In genomic region chr12:9469956-9470355, GRCh38 we compare ENCODE assay signal across 7 cellular contexts.
A peak's percentile ranks its signal among the peaks of the same experiment; 100 is the strongest.
DNase-seq lines count a peak whose midpoint lies in the region; ATAC-seq, FAIRE-seq and TF ChIP-seq lines count a peak whose summit lies in the region.
"Not testable (repeated sequence)": the region's sequence is repeated elsewhere in the genome, so short reads cannot be mapped to it uniquely, and the experiment has no call there.

No MANE protein-coding gene starts in this region.

- H3K9me3 Mint-ChIP-seq in CD8-positive, alpha-beta T cell; activated CD8-positive, alpha-beta T cell treated with anti-CD3 and anti-CD28 coated beads for 36 hours; activated T-helper 17 cell treated with anti-CD3 and anti-CD28 coated beads, Interleukin-2, amount 50 U/mL, for 72 hours; natural killer cell: not testable (repeated sequence)

- TF ChIP-seq POLR2A in GM12878 (IDR thresholded peaks at IDR 0.05; ENCODE audit: low read depth, low read length), result not testable (repeated sequence)

- ATAC-seq in CD8-positive, alpha-beta T cell; T-helper 17 cell; GM12878: not testable (repeated sequence)
- ATAC-seq in activated CD8-positive, alpha-beta T cell treated with anti-CD3 and anti-CD28 coated beads for 36 hours, result peak; percentile 59
- ATAC-seq in activated T-helper 17 cell treated with anti-CD3 and anti-CD28 coated beads, Interleukin-2, amount 50 U/mL, for 72 hours (replicated peaks), result peak; percentile 87
- peak in 1 of 3 donors; percentile 24 for ATAC-seq in natural killer cell

- not testable (repeated sequence) for H3K27me3 Mint-ChIP-seq in CD8-positive, alpha-beta T cell (ENCODE audit: low read depth); T-helper 17 cell; activated CD8-positive, alpha-beta T cell treated with anti-CD3 and anti-CD28 coated beads for 36 hours; activated T-helper 17 cell treated with anti-CD3 and anti-CD28 coated beads, Interleukin-2, amount 50 U/mL, for 72 hours; natural killer cell (ENCODE audit: low read depth in 2 of 2)

- in situ Hi-C loops in GM12878 (cut with MboI), result not testable (repeated sequence)

- not testable (repeated sequence) for H3K4me3 Mint-ChIP-seq in CD8-positive, alpha-beta T cell; activated CD8-positive, alpha-beta T cell treated with anti-CD3 and anti-CD28 coated beads for 36 hours; natural killer cell
- peak overlapping the region; percentile 69 for H3K4me3 Mint-ChIP-seq in T-helper 17 cell
- peak overlapping the region; percentile 42 for H3K4me3 Mint-ChIP-seq in activated T-helper 17 cell treated with anti-CD3 and anti-CD28 coated beads, Interleukin-2, amount 50 U/mL, for 72 hours

- RAD21 ChIA-PET in GM12878 (lab: Charles Lee; ENCODE audit: unreplicated experiment), result not testable (repeated sequence)

- H3K4me2 ChIP-seq in GM12878 (ENCODE audit: control insufficient read depth, insufficient read depth), result not testable (repeated sequence)

- not testable (repeated sequence) for TF ChIP-seq CTCF in CD8-positive, alpha-beta T cell (IDR thresholded peaks at IDR 0.05); activated CD8-positive, alpha-beta T cell treated with anti-CD3 and anti-CD28 coated beads for 36 hours (IDR thresholded peaks at IDR 0.05); GM12878 (IDR thresholded peaks at IDR 0.05 in 2 of 3, conservative IDR thresholded peaks at IDR 0.05 in 1 of 3; ENCODE audit: control insufficient read depth in 2 of 3, extremely low read depth in 1 of 3, insufficient read depth in 1 of 3, low read depth in 3 of 3, low read length in 3 of 3); natural killer cell (IDR thresholded peaks at IDR 0.05)

- not testable (repeated sequence) for H3K27ac ChIP-seq in CD8-positive, alpha-beta T cell (ENCODE audit: low read depth, low read length); GM12878 (ENCODE audit: control insufficient read depth, insufficient read depth)
- peak overlapping the region; percentile 39 for H3K27ac ChIP-seq in KOPT-K1 (ENCODE audit: low read depth, low read length, poor library complexity, severe bottlenecking)

- not testable (repeated sequence) for H3K36me3 Mint-ChIP-seq in CD8-positive, alpha-beta T cell; T-helper 17 cell (ENCODE audit: low read depth); activated CD8-positive, alpha-beta T cell treated with anti-CD3 and anti-CD28 coated beads for 36 hours (ENCODE audit: low read depth); activated T-helper 17 cell treated with anti-CD3 and anti-CD28 coated beads, Interleukin-2, amount 50 U/mL, for 72 hours (ENCODE audit: low read depth); natural killer cell

- not testable (repeated sequence) for DNase-seq in CD8-positive, alpha-beta T cell; T-helper 17 cell; activated CD8-positive, alpha-beta T cell treated with anti-CD3 and anti-CD28 coated beads for 36 hours; GM12878 (ENCODE audit: low read depth, low spot score); natural killer cell

- H4K20me1 ChIP-seq in GM12878 (ENCODE audit: control insufficient read depth, insufficient read depth), result not testable (repeated sequence)

- intact Hi-C loops in CD8-positive, alpha-beta T cell (cut with DNase I, micrococcal nuclease), result loop anchor here (1.0 to 10.0 kb wide), 4 partner anchors 125 to 139 kb away; partner anchors contain the start of gene KLRB1 (in 1 of the 2)
- intact Hi-C loops in activated CD8-positive, alpha-beta T cell treated with anti-CD3 and anti-CD28 coated beads for 36 hours (cut with micrococcal nuclease), result loop anchor here (10.0 kb wide), 1 partner anchor 115 kb away; no protein-coding TSS in a partner anchor
- intact Hi-C loops in GM12878 (cut with micrococcal nuclease; ENCODE audit: unreplicated experiment), result loop anchor here (1.0 kb wide), 1 partner anchor 139 kb away; no protein-coding TSS in a partner anchor
- intact Hi-C loops in natural killer cell (cut with micrococcal nuclease), result not testable (repeated sequence)

- H3K9ac ChIP-seq in GM12878 (ENCODE audit: control insufficient read depth, insufficient read depth, low read length), result not testable (repeated sequence)

- not testable (repeated sequence) for H3K27me3 ChIP-seq in CD8-positive, alpha-beta T cell (ENCODE audit: insufficient read depth, low read length); GM12878 (replicated peaks in 1 of 2; ENCODE audit: control insufficient read depth in 2 of 2, insufficient read depth in 2 of 2, low read length in 1 of 2)

- not testable (repeated sequence) for H3K79me2 ChIP-seq in GM12878 (ENCODE audit: control insufficient read depth, insufficient read depth, low read length)

- POLR2A ChIA-PET in CD8-positive, alpha-beta T cell (lab: Charles Lee); activated CD8-positive, alpha-beta T cell treated with anti-CD3 and anti-CD28 coated beads for 36 hours (lab: Charles Lee): not testable (repeated sequence)
- POLR2A ChIA-PET in GM12878 (lab: Charles Lee), result interaction anchor here (0.5 kb wide), 1 partner anchor 1624 kb away, joined by 3 read pairs; no protein-coding TSS in a partner anchor

- peaks cover 24% of the 10 kb centered on the region for H3K4me1 Mint-ChIP-seq in CD8-positive, alpha-beta T cell (ENCODE audit: low read depth)
- peaks cover 21% of the 10 kb centered on the region for H3K4me1 Mint-ChIP-seq in T-helper 17 cell
- peaks cover 20% of the 10 kb centered on the region for H3K4me1 Mint-ChIP-seq in activated CD8-positive, alpha-beta T cell treated with anti-CD3 and anti-CD28 coated beads for 36 hours (ENCODE audit: low read depth)
- H3K4me1 Mint-ChIP-seq in activated T-helper 17 cell treated with anti-CD3 and anti-CD28 coated beads, Interleukin-2, amount 50 U/mL, for 72 hours, result peaks cover 10% of the 10 kb centered on the region
- H3K4me1 Mint-ChIP-seq in natural killer cell, result peaks cover 14 to 23% of the 10 kb centered on the region in 2 donors

- CTCF ChIA-PET in CD8-positive, alpha-beta T cell (lab: Charles Lee), result interaction anchor here (1.0 to 2.4 kb wide), 3 partner anchors 134 to 165 kb away, joined by 3 to 33 read pairs (median 3); no protein-coding TSS in a partner anchor
- CTCF ChIA-PET in activated CD8-positive, alpha-beta T cell treated with anti-CD3 and anti-CD28 coated beads for 36 hours (lab: Charles Lee), result interaction anchor here (0.8 to 1.8 kb wide), 5 partner anchors 20 to 280 kb away, joined by 3 to 8 read pairs (median 4); no protein-coding TSS in a partner anchor
- CTCF ChIA-PET in GM12878 (lab: Yijun Ruan, JAX), result interaction anchor here (0.6 to 2.0 kb wide), 4 partner anchors 137 to 308 kb away, joined by 3 to 15 read pairs (median 6); no protein-coding TSS in a partner anchor

- not testable (repeated sequence) for H3K36me3 ChIP-seq in CD8-positive, alpha-beta T cell (ENCODE audit: insufficient read depth, low read length); KOPT-K1 (ENCODE audit: insufficient read depth, low read length); GM12878 (ENCODE audit: control insufficient read depth in 2 of 2, insufficient read depth in 2 of 2, low read length in 1 of 2)

- H2AFZ ChIP-seq in GM12878 (ENCODE audit: control insufficient read depth, low read depth, low read length), result not testable (repeated sequence)

- BruUV-seq in GM12878 (replicated peaks; lab: Mats Ljungman, UMichigan), result not testable (repeated sequence)

- 0% methylated on average over 1 of the region's 1 CpG for WGBS in GM12878 (ENCODE audit: insufficient coverage, insufficient replicate concordance, low lambda C conversion rate, missing lambda C conversion rate)

- SMC1A ChIA-PET in GM12878 (lab: Charles Lee; ENCODE audit: uncharacterized antibody, unreplicated experiment), result interaction anchor here (1.2 to 2.1 kb wide), 4 partner anchors 90 to 139 kb away, joined by 3 to 17 read pairs (median 4); no protein-coding TSS in a partner anchor

- TF ChIP-seq EP300 in GM12878 (IDR thresholded peaks at IDR 0.05; ENCODE audit: borderline replicate concordance in 1 of 2, control insufficient read depth in 1 of 2, low read depth in 2 of 2, low read length in 2 of 2), result not testable (repeated sequence)

- TF ChIP-seq RAD21 in GM12878 (IDR thresholded peaks at IDR 0.05; ENCODE audit: insufficient read depth, low read depth, low read length), result not testable (repeated sequence)

- H3K27ac Mint-ChIP-seq in CD8-positive, alpha-beta T cell, result peak overlapping the region; percentile 53
- H3K27ac Mint-ChIP-seq in T-helper 17 cell (peak overlapping the region; percentile 65), natural killer cell (peak overlapping the region; percentile 41 to 69)
- peak overlapping the region; percentile 34 for H3K27ac Mint-ChIP-seq in activated CD8-positive, alpha-beta T cell treated with anti-CD3 and anti-CD28 coated beads for 36 hours
- H3K27ac Mint-ChIP-seq in activated T-helper 17 cell treated with anti-CD3 and anti-CD28 coated beads, Interleukin-2, amount 50 U/mL, for 72 hours, result peak overlapping the region; percentile 75

- not testable (repeated sequence) for H3K9me3 ChIP-seq in CD8-positive, alpha-beta T cell (ENCODE audit: low read length); KOPT-K1 (ENCODE audit: insufficient read depth, low read length, poor library complexity, severe bottlenecking); T-helper 17 cell (ENCODE audit: control insufficient read depth, low read length, poor library complexity, severe bottlenecking); GM12878 (replicated peaks; ENCODE audit: control insufficient read depth, insufficient read depth, low read length)

- not testable (repeated sequence) for H3K4me3 ChIP-seq in CD8-positive, alpha-beta T cell (ENCODE audit: low read depth, low read length); GM12878

- peak; percentile 35 for FAIRE-seq in GM12878 (lab: Jason Lieb, UNC)

- not testable (repeated sequence) for H3K4me1 ChIP-seq in CD8-positive, alpha-beta T cell (ENCODE audit: insufficient read depth, low read length); GM12878 (ENCODE audit: control insufficient read depth, insufficient read depth, low read length)
